ENCODE assay signal across 8 cellular contexts in the genomic region with DNA sequence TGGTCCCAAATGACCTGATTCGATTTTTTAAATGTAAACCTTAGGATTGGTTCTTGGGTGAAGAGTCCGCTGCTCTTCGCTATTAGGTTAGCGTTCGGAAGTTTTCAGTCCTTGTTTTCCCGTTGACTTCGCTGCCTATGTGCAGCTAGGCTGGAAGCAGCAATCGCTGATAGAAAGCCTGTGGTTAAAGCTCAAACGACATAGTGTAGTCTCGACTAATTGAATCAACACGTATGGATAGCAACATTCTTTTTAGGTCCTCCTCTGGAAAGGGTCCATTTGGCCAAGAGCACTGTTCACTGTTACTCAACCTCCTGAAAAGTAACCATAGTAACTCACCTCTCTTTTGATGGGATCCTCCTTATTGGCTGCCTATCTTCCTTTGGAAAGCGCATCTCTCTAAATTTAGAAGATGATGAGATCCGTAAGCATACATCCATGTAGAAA.
DNase-seq lines count a peak whose midpoint lies in the region; ATAC-seq, FAIRE-seq and TF ChIP-seq lines count a peak whose summit lies in the region.

No MANE protein-coding gene starts in this region.

- H3K4me2 ChIP-seq in H1 (ENCODE audit: insufficient read depth in 1 of 2, low read depth in 2 of 2, low read length in 2 of 2): peak overlapping the region; percentile 79 to 89
- no peak overlapping the region for H3K4me2 ChIP-seq in PC-9

- H3K9ac ChIP-seq in H1 (replicated peaks in 1 of 4; ENCODE audit: extremely low read depth in 1 of 4, low read depth in 3 of 4, low read length in 3 of 4): no peak overlapping the region

- peak overlapping the region; percentile 59 for H3K4me3 Mint-ChIP-seq in Calu3 (ENCODE audit: low read depth, unreplicated experiment)

- TF ChIP-seq EP300 in H1 (IDR thresholded peaks at IDR 0.05; ENCODE audit: borderline replicate concordance in 1 of 2, low read depth in 2 of 2, low read length in 2 of 2): no peak

- peak; percentile 7 for ATAC-seq in omental fat pad (ENCODE audit: low FRiP score)

- H3K9me3 Mint-ChIP-seq in Calu3 (ENCODE audit: low read depth, unreplicated experiment): no peaks in the 10 kb centered on the region

- peaks cover 4% of the 10 kb centered on the region; the same call in 1 of the 2 replicates for H3K23me2 ChIP-seq in H1 (ENCODE audit: low read depth, low read length)

- H3K27ac ChIP-seq in H1 (ENCODE audit: low read depth, low read length) (no peak overlapping the region), PC-9 (no peak overlapping the region)

- FAIRE-seq in H1 (lab: Jason Lieb, UNC): peak; percentile 55

- no peak overlapping the region for H2BK120ac ChIP-seq in H1 (replicated peaks; ENCODE audit: low read depth, low read length)

- no peaks in the 10 kb centered on the region for H3K79me1 ChIP-seq in H1 (ENCODE audit: low read depth, low read length)

- H3K79me2 ChIP-seq in H1 (ENCODE audit: control insufficient read depth in 1 of 2, insufficient read depth in 2 of 2, low read length in 2 of 2) (no peaks in the 10 kb centered on the region), PC-9 (ENCODE audit: low read depth) (no peaks in the 10 kb centered on the region)

- no peak overlapping the region for H2BK5ac ChIP-seq in H1 (ENCODE audit: low read depth, low read length)

- H3K4ac ChIP-seq in H1 (replicated peaks; ENCODE audit: insufficient read length, low read depth, low read length): no peak overlapping the region

- DNase-seq in Calu3 (no peak), MG63 (no peak), H1 (ENCODE audit: low read depth in 1 of 2, low spot score in 2 of 2) (no peak), omental fat pad (ENCODE audit: low spot score) (no peak), posterior vena cava (ENCODE audit: low spot score) (no peak), PC-9 (no peak), amniotic stem cell (lab: John Stamatoyannopoulos, UW) (no peak), OCI-M1 (lab: John Stamatoyannopoulos, UW) (no peak)

- H4K5ac ChIP-seq in H1 (ENCODE audit: insufficient read length, low read depth, low read length): no peak overlapping the region

- H3K4me1 ChIP-seq in H1 (replicated peaks in 1 of 4; ENCODE audit: control insufficient read depth in 3 of 4, insufficient read depth in 4 of 4, low read length in 3 of 4) (no peaks in the 10 kb centered on the region; a peak in 2 of 7 replicates), PC-9 (replicated peaks; ENCODE audit: insufficient read depth) (no peaks in the 10 kb centered on the region)

- no peaks in the 10 kb centered on the region; the same call in 1 of the 2 replicates for H3K9me2 ChIP-seq in PC-9 (ENCODE audit: insufficient read depth)

- POLR2A ChIA-PET in H1 (lab: Charles Lee; ENCODE audit: partially characterized antibody): no interaction called here
- POLR2A ChIA-PET in PC-9 (lab: Charles Lee; ENCODE audit: unreplicated experiment): no interaction called here

- no peak for TF ChIP-seq POLR2A in H1 (IDR thresholded peaks at IDR 0.05; ENCODE audit: control extremely low read depth in 1 of 2, low read depth in 2 of 2, low read length in 2 of 2)

- no peaks in the 10 kb centered on the region for H3F3A ChIP-seq in PC-9 (ENCODE audit: insufficient read depth, low read depth)

- H3K27me3 Mint-ChIP-seq in Calu3 (ENCODE audit: unreplicated experiment): no peaks in the 10 kb centered on the region

- TF ChIP-seq CTCF in Calu3 (IDR thresholded peaks at IDR 0.05; ENCODE audit: unreplicated experiment): no peak
- no peak for TF ChIP-seq CTCF in H1 (IDR thresholded peaks at IDR 0.05; ENCODE audit: control extremely low read depth in 1 of 3, insufficient read depth in 1 of 3, low read depth in 1 of 3, low read length in 3 of 3)
- TF ChIP-seq CTCF in omental fat pad (IDR thresholded peaks at IDR 0.05): no peak
- no peak for TF ChIP-seq CTCF in PC-9 (conservative IDR thresholded peaks at IDR 0.05)

- no peak overlapping the region for H2BK15ac ChIP-seq in H1 (ENCODE audit: low read length)

- no peak overlapping the region for H3K27ac Mint-ChIP-seq in Calu3 (ENCODE audit: unreplicated experiment)

- H2AFZ ChIP-seq in H1 (ENCODE audit: low read length): no peak overlapping the region
- no peak overlapping the region for H2AFZ ChIP-seq in PC-9

- peaks cover 23% of the 10 kb centered on the region for H3K27me3 ChIP-seq in MG63
- peaks cover 1 to 26% (median 15%) of the 10 kb centered on the region in 4 experiments for H3K27me3 ChIP-seq in H1 (replicated peaks in 1 of 4; ENCODE audit: control insufficient read depth in 3 of 4, extremely low read depth in 1 of 4, insufficient read depth in 3 of 4, low read length in 3 of 4)
- H3K27me3 ChIP-seq in PC-9 (ENCODE audit: insufficient read depth, low read depth): no peaks in the 10 kb centered on the region

- H2AK5ac ChIP-seq in H1 (ENCODE audit: low read depth, low read length): no peak overlapping the region

- WGBS in H1 (ENCODE audit: extremely low coverage in 1 of 2, insufficient coverage in 1 of 2, insufficient read length in 1 of 2, insufficient replicate concordance in 2 of 2, low coverage in 1 of 2, low lambda C conversion rate in 2 of 2, missing lambda C conversion rate in 1 of 2), 2 experiments: 31% methylated on average over 13 of the region's 13 CpGs; no CpG with 5 or more reads in 1 of the 2 experiments

- H2BK12ac ChIP-seq in H1 (ENCODE audit: low read depth, low read length): no peak overlapping the region

- no peaks in the 10 kb centered on the region for H3K9me3 ChIP-seq in MG63
- no peaks in the 10 kb centered on the region for H3K9me3 ChIP-seq in H1 (ENCODE audit: insufficient read depth in 2 of 2, low read depth in 1 of 2, low read length in 1 of 2)
- H3K9me3 ChIP-seq in PC-9 (ENCODE audit: insufficient read depth, low read depth): no peaks in the 10 kb centered on the region; the same call in 1 of the 2 replicates

- H3K18ac ChIP-seq in H1 (ENCODE audit: extremely low read depth, low read length): no peak overlapping the region

- H4K91ac ChIP-seq in H1 (replicated peaks; ENCODE audit: insufficient read length, low read length): no peak overlapping the region

- H3K23ac ChIP-seq in H1 (ENCODE audit: insufficient read length): no peak overlapping the region

- no peak for TF ChIP-seq RAD21 in H1 (IDR thresholded peaks at IDR 0.05 in 1 of 2, conservative IDR thresholded peaks at IDR 0.05 in 1 of 2; ENCODE audit: low read depth in 2 of 2, low read length in 2 of 2)

- H3K36me3 Mint-ChIP-seq in Calu3 (ENCODE audit: insufficient read depth, unreplicated experiment): no peaks in the 10 kb centered on the region

- H3K14ac ChIP-seq in H1 (ENCODE audit: insufficient read length): no peak overlapping the region

- CTCF ChIA-PET in Calu3 (lab: Charles Lee): interaction anchor here (1.0 to 2.0 kb wide), 2 partner anchors 9 to 193 kb away, joined by 5 to 13 read pairs; no protein-coding TSS in a partner anchor
- CTCF ChIA-PET in H1 (lab: Charles Lee; ENCODE audit: partially characterized antibody): interaction anchor here (0.7 to 4.1 kb wide), 11 partner anchors 9 to 1531 kb away, joined by 3 to 35 read pairs (median 4); no protein-coding TSS in a partner anchor
- CTCF ChIA-PET in PC-9 (lab: Charles Lee): no interaction called here

- no peak overlapping the region for H2BK20ac ChIP-seq in H1 (ENCODE audit: low read length)

- H3K4me1 Mint-ChIP-seq in Calu3 (ENCODE audit: low read depth, unreplicated experiment): no peaks in the 10 kb centered on the region

- H3K36me3 ChIP-seq in MG63 (no peaks in the 10 kb centered on the region), H1 (ENCODE audit: control insufficient read depth in 2 of 4, insufficient read depth in 4 of 4, low read length in 3 of 4) (no peaks in the 10 kb centered on the region), PC-9 (ENCODE audit: low read depth) (no peaks in the 10 kb centered on the region)

- H3K56ac ChIP-seq in H1 (replicated peaks; ENCODE audit: insufficient read length, low read depth, low read length): no peak overlapping the region

- intact Hi-C loops in Calu3 (cut with micrococcal nuclease; ENCODE audit: unreplicated experiment): no loop called here
- intact Hi-C loops in posterior vena cava (cut with DNase I): no loop called here
- intact Hi-C loops in PC-9 (cut with micrococcal nuclease; ENCODE audit: unreplicated experiment): no loop called here

- H3K4me3 ChIP-seq in MG63 (peak overlapping the region; percentile 12; the same call in 1 of the 2 replicates), H1 (ENCODE audit: extremely low read depth in 1 of 4, insufficient read depth in 2 of 4, low read depth in 3 of 4, low read length in 4 of 4) (peak overlapping the region; percentile 54 to 79 (median 60); a peak in 7 of 8 replicates), PC-9 (no peak overlapping the region)

- H4K20me1 ChIP-seq in H1 (replicated peaks in 1 of 2; ENCODE audit: control insufficient read depth in 1 of 2, insufficient read depth in 2 of 2, low read length in 2 of 2): no peaks in the 10 kb centered on the region
- no peaks in the 10 kb centered on the region for H4K20me1 ChIP-seq in PC-9 (ENCODE audit: insufficient read depth)

- BruUV-seq in Calu3 (replicated peaks; lab: Mats Ljungman, UMichigan) (no TSS peak), PC-9 (replicated peaks; lab: Mats Ljungman, UMichigan) (no TSS peak)

- no peak overlapping the region for H4K8ac ChIP-seq in H1 (ENCODE audit: extremely low read depth, insufficient read depth, low read length)

TF ChIP-seq in H1, 55 proteins besides CTCF, POLR2A, EP300 and RAD21:
- TF ChIP-seq E2F6 (IDR thresholded peaks at IDR 0.05) (no peak), TCF12 (IDR thresholded peaks at IDR 0.05; ENCODE audit: low read depth, low read length) (no peak), CBX8 (IDR thresholded peaks at IDR 0.05; ENCODE audit: borderline replicate concordance, low read depth, low read length) (no peak), CTBP2 (IDR thresholded peaks at IDR 0.05; ENCODE audit: borderline replicate concordance, insufficient read depth, insufficient read length, low read length) (no peak), CEBPB (IDR thresholded peaks at IDR 0.05; ENCODE audit: low read depth, low read length) (no peak), KDM4A (IDR thresholded peaks at IDR 0.05; ENCODE audit: low read depth, low read length, severe bottlenecking) (no peak), GABPA (IDR thresholded peaks at IDR 0.05; ENCODE audit: borderline replicate concordance, insufficient read depth, low read length) (no peak), CBX5 (IDR thresholded peaks at IDR 0.05; ENCODE audit: low read depth, low read length) (no peak), RFX5 (IDR thresholded peaks at IDR 0.05; ENCODE audit: borderline replicate concordance, low read depth, low read length) (no peak), TAF1 (IDR thresholded peaks at IDR 0.05; ENCODE audit: low read depth, low read length) (no peak), POLR2AphosphoS5 (IDR thresholded peaks at IDR 0.05; ENCODE audit: low read depth, low read length) (no peak), ZNF274 (IDR thresholded peaks at IDR 0.05; ENCODE audit: borderline replicate concordance, extremely low read depth, low read length) (no peak)
